Comparison of ENCODE assay signal across 8 cellular contexts in the genomic region with DNA sequence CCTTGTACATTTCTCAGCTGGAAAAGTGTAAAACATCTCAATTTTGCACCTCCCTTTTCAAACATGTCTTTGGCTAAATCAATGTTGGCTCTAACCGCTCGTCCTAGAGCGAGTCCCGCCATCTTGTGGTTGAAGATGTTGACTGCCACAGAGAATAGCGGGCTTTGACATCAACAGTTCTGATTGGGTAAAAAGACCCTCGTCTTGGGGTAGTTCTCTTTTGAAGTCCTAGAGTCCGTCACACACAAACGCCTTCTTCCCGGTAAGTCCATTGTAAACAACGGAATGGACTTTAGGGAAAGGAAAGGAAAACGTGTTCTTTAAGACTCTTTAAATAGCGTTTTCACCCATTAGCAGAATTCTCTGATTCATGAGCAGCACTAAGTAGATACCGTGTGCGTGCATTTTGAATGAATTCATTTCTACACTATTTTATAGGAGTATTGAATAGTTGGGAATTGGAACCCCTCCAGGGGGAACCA. TPM values are rescaled to one million over a fixed set of nuclear protein-coding genes. Genes with fewer than 3 reads are reported as not detected.
A peak's percentile ranks its signal among the peaks of the same experiment; 100 is the strongest.
DNase-seq lines count a peak whose midpoint lies in the region; ATAC-seq and TF ChIP-seq lines count a peak whose summit lies in the region.

No MANE protein-coding gene starts in this region.

- intact Hi-C loops in esophagus squamous epithelium (cut with DNase I) (no loop called here), thyroid gland (cut with DNase I) (no loop called here)

- H3K9ac ChIP-seq in muscle layer of colon (ENCODE audit: low read length): peak overlapping the region; percentile 79

- TF ChIP-seq CTCF in esophagus squamous epithelium (IDR thresholded peaks at IDR 0.05): peak in 4 of 6 experiments; percentile 35 to 46 (median 36)
- TF ChIP-seq CTCF in thyroid gland (IDR thresholded peaks at IDR 0.05): peak in 3 of 6 experiments; percentile 27 to 40 (median 39)

- H3K9me3 ChIP-seq in esophagus squamous epithelium (no peaks in the 10 kb centered on the region), muscle layer of colon (ENCODE audit: low read length) (no peaks in the 10 kb centered on the region), thyroid gland (no peaks in the 10 kb centered on the region)

- 3 to 4% methylated on average over 14 of the region's 14 CpGs for WGBS in esophagus squamous epithelium, 2 donors
- 1 to 2% methylated on average over 14 of the region's 14 CpGs for WGBS in thyroid gland, 2 donors

- H3K27ac ChIP-seq in esophagus squamous epithelium (peak overlapping the region; percentile 73 to 86 (median 81)), muscle layer of colon (ENCODE audit: low read depth, low read length) (peak overlapping the region; percentile 81), thyroid gland (peak overlapping the region in 2 of 3 donors; percentile 52)

- peaks cover 6 to 38% (median 11%) of the 10 kb centered on the region in 3 donors for H3K4me1 ChIP-seq in esophagus squamous epithelium
- H3K4me1 ChIP-seq in muscle layer of colon (ENCODE audit: insufficient read depth, low read length): peaks cover 15% of the 10 kb centered on the region
- peaks cover 7 to 8% of the 10 kb centered on the region in 2 donors for H3K4me1 ChIP-seq in thyroid gland

- ATAC-seq in GM18870 (IDR thresholded peaks at IDR 0.05; ENCODE audit: unreplicated experiment) (peak; percentile 50), HG03103 (IDR thresholded peaks at IDR 0.05; ENCODE audit: low read depth, unreplicated experiment) (peak; percentile 52)

- H3K36me3 ChIP-seq in esophagus squamous epithelium: peaks cover 0 to 16% (median under 1%) of the 10 kb centered on the region in 3 donors
- peaks cover 9% of the 10 kb centered on the region for H3K36me3 ChIP-seq in muscle layer of colon (ENCODE audit: insufficient read depth, low read length)
- H3K36me3 ChIP-seq in thyroid gland: peaks cover 0 to 10% of the 10 kb centered on the region in 2 donors

- H3K4me3 ChIP-seq in esophagus squamous epithelium: peak overlapping the region; percentile 66 to 90 (median 80)
- peak overlapping the region; percentile 75 to 95 for H3K4me3 ChIP-seq in muscle layer of colon (ENCODE audit: low read depth in 1 of 2, low read length in 2 of 2)
- peak overlapping the region; percentile 51 to 88 (median 69) for H3K4me3 ChIP-seq in thyroid gland (replicated peaks in 1 of 3)

- H3K27me3 ChIP-seq in esophagus squamous epithelium: peaks cover 0 to 33% (median 0%) of the 10 kb centered on the region in 4 donors
- no peaks in the 10 kb centered on the region for H3K27me3 ChIP-seq in muscle layer of colon (ENCODE audit: control insufficient read depth in 1 of 2, insufficient read depth in 2 of 2, low read length in 2 of 2)
- H3K27me3 ChIP-seq in thyroid gland: no peaks in the 10 kb centered on the region

- DNase-seq in Ammon's horn (ENCODE audit: low spot score) (peak; percentile 85), NCI-H510A (lab: John Stamatoyannopoulos, UW) (peak; percentile 32), activated T-cell treated with anti-CD3 and anti-CD28 coated beads for 24 hours (ENCODE audit: low read depth) (peak; percentile 30), esophagus squamous epithelium (lab: John Stamatoyannopoulos, UW) (no peak), thyroid gland (peak; percentile 14 to 20)

- no peak for TF ChIP-seq POLR2A in esophagus squamous epithelium (IDR thresholded peaks at IDR 0.05)
- no peak for TF ChIP-seq POLR2A in thyroid gland (IDR thresholded peaks at IDR 0.05)

RNA-seq across cellular contexts. Expression of gene RPP30, which starts 0.5 kb away (rescaled TPM):
- total RNA-seq in esophagus squamous epithelium: 10 to 100 TPM; 13.6 to 31.4 (median 22.9) TPM
- total RNA-seq in thyroid gland: 10 to 100 TPM; 20.4 to 62.6 (median 36.3) TPM

RNA-seq across cellular contexts. Expression of gene HTR7, which starts 13.5 kb away (rescaled TPM):
- 1 to 10 TPM in 2 of 4 donors, under 1 TPM in 2; 0.53 to 2.7 (median 1.2) TPM for total RNA-seq in esophagus squamous epithelium
- under 1 TPM in 1 of 4 donors, not detected in 3; 0.29 TPM for total RNA-seq in thyroid gland

RNA-seq across cellular contexts. Expression of gene ANKRD1, which starts 49.6 kb away (rescaled TPM):
- total RNA-seq in esophagus squamous epithelium (not detected), thyroid gland (under 1 TPM in 1 of 4 donors, not detected in 3; 0.94 TPM)
